27 cellular contexts compared by ENCODE assay signal in genomic region chr21:15182731-15183130, GRCh38.
"Had no signal": no experiment of that assay in that cellular context is flagged by ENCODE, and none has a peak within 500 bp of the region (broad histone marks: within the 10 kb centered on the region; RNA-seq: fewer than 3 reads in every experiment).

No MANE protein-coding gene starts in this region.

- H2AFZ ChIP-seq: neural progenitor cell, parathyroid adenoma had no signal

- H3K27me3 ChIP-seq: neural progenitor cell, ovary, right lobe of liver, spleen, stomach, thyroid gland, tibial nerve, upper lobe of left lung, vagina had no signal

- H3K4me1 ChIP-seq: neural progenitor cell, parathyroid adenoma, psoas muscle, right lobe of liver, spleen, stomach, thyroid gland, tibial nerve, upper lobe of left lung, vagina had no signal

- DNase-seq: natural killer cell; occipital lobe; ovary; posterior cingulate gyrus; psoas muscle; right cardiac atrium; right lobe of liver; spleen; stimulated activated CD4-positive, alpha-beta T cell treated with anti-CD3 and anti-CD28 coated beads, Interleukin-12 subunit alpha, Interleukin-12 subunit beta, amount 100 ng/mL, for 4 hours; stimulated activated CD4-positive, alpha-beta T cell treated with anti-CD3 and anti-CD28 coated beads, Interleukin-1b, Interleukin-23, amount 100 ng/mL, for 48 hours; stimulated activated CD4-positive, alpha-beta T cell treated with anti-CD3 and anti-CD28 coated beads, Interleukin-4, amount 100 ng/mL, for 1 hour; stimulated activated CD4-positive, alpha-beta T cell treated with anti-CD3 and anti-CD28 coated beads, Interleukin-4, amount 100 ng/mL, for 4 hours; stimulated activated CD8-positive, alpha-beta memory T cell treated with anti-CD3 and anti-CD28 coated beads, Interleukin-4, amount 100 ng/mL, for 48 hours; stimulated activated naive B cell treated with anti-CD40 and anti-IgM and Interleukin-4, amounts not matched to agents 10 μg/mL and 1 μg/mL and 100 μg/mL, for 72 hours; stimulated activated naive CD4-positive, alpha-beta T cell treated with Interleukin-2 at 50 U/mL for 16 hours; stomach; thyroid gland; trophoblast cell; upper lobe of left lung had no signal

- H3K4me3 ChIP-seq: neural progenitor cell, ovary, psoas muscle, right lobe of liver, skin epidermis, smooth muscle cell, spleen, stomach, thoracic aorta, thyroid gland, tibial nerve, upper lobe of left lung, vagina had no signal

- H3K36me3 ChIP-seq: neural progenitor cell, ovary, right lobe of liver, spleen, stomach, thoracic aorta, thyroid gland, tibial nerve, upper lobe of left lung, vagina had no signal

- H3K27ac ChIP-seq: neural progenitor cell, ovary, parathyroid adenoma, psoas muscle, right lobe of liver, skin epidermis, spleen, stomach, thoracic aorta, thyroid gland, tibial nerve, upper lobe of left lung, vagina had no signal

- H3K4me2 ChIP-seq: neural progenitor cell, smooth muscle cell had no signal

- H3K9ac ChIP-seq: neural progenitor cell, parathyroid adenoma had no signal

- H3K79me2 ChIP-seq: parathyroid adenoma had no signal

- FAIRE-seq: urothelium cell line had no signal

- H3K9me3 ChIP-seq: ovary, psoas muscle, right lobe of liver, stomach, thoracic aorta, thyroid gland, upper lobe of left lung, vagina had no signal

- ATAC-seq: natural killer cell; psoas muscle; right cardiac atrium; right lobe of liver; stimulated activated naive B cell treated with anti-CD40 and anti-IgM and Interleukin-4, amounts not matched to agents 10 μg/mL and 1 μg/mL and 100 μg/mL, for 72 hours had no signal
